ENCODE assay signal across 1 cellular context in the genomic region with DNA sequence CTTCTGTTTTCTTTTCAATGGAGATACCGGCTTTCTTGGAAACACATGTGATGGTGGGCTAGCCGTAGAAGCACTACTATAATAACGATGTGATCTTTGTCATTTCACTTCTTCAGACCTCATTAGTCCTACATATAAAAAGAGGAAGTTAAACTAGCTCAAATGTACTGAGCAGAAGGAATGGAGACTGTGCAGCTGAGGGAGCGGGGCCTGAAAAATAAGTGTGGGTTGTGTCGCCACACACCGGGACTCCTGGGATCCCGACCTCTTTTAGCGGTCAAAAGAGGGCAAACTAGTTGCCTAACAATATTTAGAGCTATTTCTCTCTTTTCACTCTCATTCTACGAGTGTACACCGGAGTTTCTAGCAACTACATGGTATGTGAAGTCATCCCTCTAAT.
TF ChIP-seq lines count a peak whose summit lies in the region.

No MANE protein-coding gene starts in this region.

TF ChIP-seq in GM23338, 12 proteins besides CTCF, POLR2A, EP300 and RAD21 (continued from another document):
- TF ChIP-seq, protein P1, sequence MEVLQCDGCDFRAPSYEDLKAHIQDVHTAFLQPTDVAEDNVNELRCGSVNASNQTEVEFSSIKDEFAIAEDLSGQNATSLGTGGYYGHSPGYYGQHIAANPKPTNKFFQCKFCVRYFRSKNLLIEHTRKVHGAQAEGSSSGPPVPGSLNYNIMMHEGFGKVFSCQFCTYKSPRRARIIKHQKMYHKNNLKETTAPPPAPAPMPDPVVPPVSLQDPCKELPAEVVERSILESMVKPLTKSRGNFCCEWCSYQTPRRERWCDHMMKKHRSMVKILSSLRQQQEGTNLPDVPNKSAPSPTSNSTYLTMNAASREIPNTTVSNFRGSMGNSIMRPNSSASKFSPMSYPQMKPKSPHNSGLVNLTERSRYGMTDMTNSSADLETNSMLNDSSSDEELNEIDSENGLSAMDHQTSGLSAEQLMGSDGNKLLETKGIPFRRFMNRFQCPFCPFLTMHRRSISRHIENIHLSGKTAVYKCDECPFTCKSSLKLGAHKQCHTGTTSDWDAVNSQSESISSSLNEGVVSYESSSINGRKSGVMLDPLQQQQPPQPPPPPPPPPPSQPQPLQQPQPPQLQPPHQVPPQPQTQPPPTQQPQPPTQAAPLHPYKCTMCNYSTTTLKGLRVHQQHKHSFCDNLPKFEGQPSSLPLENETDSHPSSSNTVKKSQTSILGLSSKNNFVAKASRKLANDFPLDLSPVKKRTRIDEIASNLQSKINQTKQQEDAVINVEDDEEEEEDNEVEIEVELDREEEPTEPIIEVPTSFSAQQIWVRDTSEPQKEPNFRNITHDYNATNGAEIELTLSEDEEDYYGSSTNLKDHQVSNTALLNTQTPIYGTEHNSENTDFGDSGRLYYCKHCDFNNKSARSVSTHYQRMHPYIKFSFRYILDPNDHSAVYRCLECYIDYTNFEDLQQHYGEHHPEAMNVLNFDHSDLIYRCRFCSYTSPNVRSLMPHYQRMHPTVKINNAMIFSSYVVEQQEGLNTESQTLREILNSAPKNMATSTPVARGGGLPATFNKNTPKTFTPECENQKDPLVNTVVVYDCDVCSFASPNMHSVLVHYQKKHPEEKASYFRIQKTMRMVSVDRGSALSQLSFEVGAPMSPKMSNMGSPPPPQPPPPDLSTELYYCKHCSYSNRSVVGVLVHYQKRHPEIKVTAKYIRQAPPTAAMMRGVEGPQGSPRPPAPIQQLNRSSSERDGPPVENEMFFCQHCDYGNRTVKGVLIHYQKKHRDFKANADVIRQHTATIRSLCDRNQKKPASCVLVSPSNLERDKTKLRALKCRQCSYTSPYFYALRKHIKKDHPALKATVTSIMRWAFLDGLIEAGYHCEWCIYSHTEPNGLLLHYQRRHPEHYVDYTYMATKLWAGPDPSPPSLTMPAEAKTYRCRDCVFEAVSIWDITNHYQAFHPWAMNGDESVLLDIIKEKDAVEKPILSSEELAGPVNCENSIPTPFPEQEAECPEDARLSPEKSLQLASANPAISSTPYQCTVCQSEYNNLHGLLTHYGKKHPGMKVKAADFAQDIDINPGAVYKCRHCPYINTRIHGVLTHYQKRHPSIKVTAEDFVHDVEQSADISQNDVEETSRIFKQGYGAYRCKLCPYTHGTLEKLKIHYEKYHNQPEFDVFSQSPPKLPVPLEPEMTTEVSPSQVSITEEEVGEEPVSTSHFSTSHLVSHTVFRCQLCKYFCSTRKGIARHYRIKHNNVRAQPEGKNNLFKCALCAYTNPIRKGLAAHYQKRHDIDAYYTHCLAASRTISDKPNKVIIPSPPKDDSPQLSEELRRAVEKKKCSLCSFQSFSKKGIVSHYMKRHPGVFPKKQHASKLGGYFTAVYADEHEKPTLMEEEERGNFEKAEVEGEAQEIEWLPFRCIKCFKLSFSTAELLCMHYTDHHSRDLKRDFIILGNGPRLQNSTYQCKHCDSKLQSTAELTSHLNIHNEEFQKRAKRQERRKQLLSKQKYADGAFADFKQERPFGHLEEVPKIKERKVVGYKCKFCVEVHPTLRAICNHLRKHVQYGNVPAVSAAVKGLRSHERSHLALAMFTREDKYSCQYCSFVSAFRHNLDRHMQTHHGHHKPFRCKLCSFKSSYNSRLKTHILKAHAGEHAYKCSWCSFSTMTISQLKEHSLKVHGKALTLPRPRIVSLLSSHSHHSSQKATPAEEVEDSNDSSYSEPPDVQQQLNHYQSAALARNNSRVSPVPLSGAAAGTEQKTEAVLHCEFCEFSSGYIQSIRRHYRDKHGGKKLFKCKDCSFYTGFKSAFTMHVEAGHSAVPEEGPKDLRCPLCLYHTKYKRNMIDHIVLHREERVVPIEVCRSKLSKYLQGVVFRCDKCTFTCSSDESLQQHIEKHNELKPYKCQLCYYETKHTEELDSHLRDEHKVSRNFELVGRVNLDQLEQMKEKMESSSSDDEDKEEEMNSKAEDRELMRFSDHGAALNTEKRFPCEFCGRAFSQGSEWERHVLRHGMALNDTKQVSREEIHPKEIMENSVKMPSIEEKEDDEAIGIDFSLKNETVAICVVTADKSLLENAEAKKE (CRISPR knock-in tag; IDR thresholded peaks at IDR 0.05) = no peak
- TF ChIP-seq NANOG (IDR thresholded peaks at IDR 0.05; ENCODE audit: borderline replicate concordance) = no peak
- no peak for TF ChIP-seq ZNF114 (CRISPR knock-in tag; IDR thresholded peaks at IDR 0.05)
- TF ChIP-seq EZH2 (IDR thresholded peaks at IDR 0.05; ENCODE audit: low read depth, unreplicated experiment) = no peak
- no peak for TF ChIP-seq CREB1 (CRISPR knock-in tag; IDR thresholded peaks at IDR 0.05; ENCODE audit: low read depth)
- no peak for TF ChIP-seq JUNB (IDR thresholded peaks at IDR 0.05; ENCODE audit: unreplicated experiment)
- TF ChIP-seq, protein P2, sequence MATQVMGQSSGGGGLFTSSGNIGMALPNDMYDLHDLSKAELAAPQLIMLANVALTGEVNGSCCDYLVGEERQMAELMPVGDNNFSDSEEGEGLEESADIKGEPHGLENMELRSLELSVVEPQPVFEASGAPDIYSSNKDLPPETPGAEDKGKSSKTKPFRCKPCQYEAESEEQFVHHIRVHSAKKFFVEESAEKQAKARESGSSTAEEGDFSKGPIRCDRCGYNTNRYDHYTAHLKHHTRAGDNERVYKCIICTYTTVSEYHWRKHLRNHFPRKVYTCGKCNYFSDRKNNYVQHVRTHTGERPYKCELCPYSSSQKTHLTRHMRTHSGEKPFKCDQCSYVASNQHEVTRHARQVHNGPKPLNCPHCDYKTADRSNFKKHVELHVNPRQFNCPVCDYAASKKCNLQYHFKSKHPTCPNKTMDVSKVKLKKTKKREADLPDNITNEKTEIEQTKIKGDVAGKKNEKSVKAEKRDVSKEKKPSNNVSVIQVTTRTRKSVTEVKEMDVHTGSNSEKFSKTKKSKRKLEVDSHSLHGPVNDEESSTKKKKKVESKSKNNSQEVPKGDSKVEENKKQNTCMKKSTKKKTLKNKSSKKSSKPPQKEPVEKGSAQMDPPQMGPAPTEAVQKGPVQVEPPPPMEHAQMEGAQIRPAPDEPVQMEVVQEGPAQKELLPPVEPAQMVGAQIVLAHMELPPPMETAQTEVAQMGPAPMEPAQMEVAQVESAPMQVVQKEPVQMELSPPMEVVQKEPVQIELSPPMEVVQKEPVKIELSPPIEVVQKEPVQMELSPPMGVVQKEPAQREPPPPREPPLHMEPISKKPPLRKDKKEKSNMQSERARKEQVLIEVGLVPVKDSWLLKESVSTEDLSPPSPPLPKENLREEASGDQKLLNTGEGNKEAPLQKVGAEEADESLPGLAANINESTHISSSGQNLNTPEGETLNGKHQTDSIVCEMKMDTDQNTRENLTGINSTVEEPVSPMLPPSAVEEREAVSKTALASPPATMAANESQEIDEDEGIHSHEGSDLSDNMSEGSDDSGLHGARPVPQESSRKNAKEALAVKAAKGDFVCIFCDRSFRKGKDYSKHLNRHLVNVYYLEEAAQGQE (IDR thresholded peaks at IDR 0.05; ENCODE audit: unreplicated experiment) = no peak
- no peak for TF ChIP-seq EZH2phosphoT487 (IDR thresholded peaks at IDR 0.05; ENCODE audit: unreplicated experiment)
- no peak for TF ChIP-seq STAT1 (IDR thresholded peaks at IDR 0.05; ENCODE audit: unreplicated experiment)
- TF ChIP-seq, protein P3, sequence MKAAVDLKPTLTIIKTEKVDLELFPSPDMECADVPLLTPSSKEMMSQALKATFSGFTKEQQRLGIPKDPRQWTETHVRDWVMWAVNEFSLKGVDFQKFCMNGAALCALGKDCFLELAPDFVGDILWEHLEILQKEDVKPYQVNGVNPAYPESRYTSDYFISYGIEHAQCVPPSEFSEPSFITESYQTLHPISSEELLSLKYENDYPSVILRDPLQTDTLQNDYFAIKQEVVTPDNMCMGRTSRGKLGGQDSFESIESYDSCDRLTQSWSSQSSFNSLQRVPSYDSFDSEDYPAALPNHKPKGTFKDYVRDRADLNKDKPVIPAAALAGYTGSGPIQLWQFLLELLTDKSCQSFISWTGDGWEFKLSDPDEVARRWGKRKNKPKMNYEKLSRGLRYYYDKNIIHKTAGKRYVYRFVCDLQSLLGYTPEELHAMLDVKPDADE (IDR thresholded peaks at IDR 0.05) = no peak
TF ChIP-seq in GM23338: peak in this region for 0.
